13 cellular contexts compared by ENCODE assay signal in the genomic region with DNA sequence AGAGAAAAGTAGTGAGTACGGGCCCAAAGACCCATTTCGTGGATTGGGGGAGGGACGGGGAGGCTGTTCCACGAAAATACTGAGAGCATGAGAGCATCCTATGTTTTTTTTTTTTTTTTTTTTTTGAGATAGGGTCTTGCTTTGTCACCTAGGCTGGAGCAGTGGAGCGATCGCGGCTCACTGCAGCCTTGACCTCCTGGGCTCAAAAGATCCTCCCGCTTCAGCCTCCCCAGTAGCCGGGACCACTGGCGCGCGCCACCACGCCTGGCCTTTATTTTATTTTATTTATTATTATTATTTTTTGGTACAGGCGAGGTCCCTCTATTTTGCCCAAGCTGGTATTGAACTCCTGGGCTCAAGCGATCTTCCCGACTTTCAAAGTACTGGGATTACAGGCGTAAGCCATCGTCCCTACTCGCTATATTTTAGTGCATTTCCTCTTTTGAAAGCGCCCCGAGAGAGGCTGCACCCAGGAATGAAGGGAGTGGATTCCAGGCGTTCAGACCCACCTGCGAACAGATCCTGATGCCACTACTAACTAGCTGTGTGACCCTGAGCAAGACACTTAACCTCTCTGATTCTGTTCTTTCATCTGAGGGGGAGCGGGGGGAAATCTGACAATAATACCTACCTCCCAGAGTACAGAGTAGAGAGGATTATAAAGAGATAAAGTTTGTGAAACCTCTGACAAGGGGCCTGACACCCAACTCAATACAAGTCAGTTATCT. TPM values are rescaled to one million over a fixed set of nuclear protein-coding genes. Genes with fewer than 3 reads are reported as not detected.
DNase-seq lines count a peak whose midpoint lies in the region; ATAC-seq and TF ChIP-seq lines count a peak whose summit lies in the region.
"Had no signal": no experiment of that assay in that cellular context is flagged by ENCODE, and none has a peak within 500 bp of the region (broad histone marks: within the 10 kb centered on the region; RNA-seq: fewer than 3 reads in every experiment).

No MANE protein-coding gene starts in this region.

- DNase-seq in activated CD4-positive, CD25-positive, alpha-beta regulatory T cell treated with anti-CD3 and anti-CD28 coated beads, Interleukin-2, amount 50 U/mL, for 72 hours: peak; percentile 17
- DNase-seq in WTC11 (ENCODE audit: low spot score): peak; percentile 7
- no peak for DNase-seq in stimulated activated effector memory CD8-positive, alpha-beta T cell treated with anti-CD3 and anti-CD28 coated beads, Interleukin-12 subunit alpha, Interleukin-12 subunit beta, amount 100 ng/mL, for 72 hours (ENCODE audit: low spot score in 2 of 2)
- no peak for DNase-seq in central memory CD4-positive, alpha-beta T cell
- DNase-seq: activated CD8-positive, alpha-beta memory T cell treated with anti-CD3 and anti-CD28 coated beads, Interleukin-2, amount 10 ng/mL, durations not matched to agents 7 days and 5 days; DMS 273 treated with DMSO at 0.1 percent for 48 hours; effector CD8-positive, alpha-beta T cell; NCI-H524 treated with DMSO at 0.1 percent for 48 hours had no signal

- no peak for TF ChIP-seq CTCF in WTC11 (IDR thresholded peaks at IDR 0.05)

- peaks cover 44% of the 10 kb centered on the region for H3K4me1 Mint-ChIP-seq in WTC11
- peaks cover 39% of the 10 kb centered on the region for H3K4me1 Mint-ChIP-seq in stimulated activated effector memory CD8-positive, alpha-beta T cell treated with anti-CD3 and anti-CD28 coated beads, Interleukin-12 subunit alpha, Interleukin-12 subunit beta, amount 100 ng/mL, for 72 hours

- H3K36me3 ChIP-seq in iPS-15b (ENCODE audit: control insufficient read depth, insufficient read depth, low read length): no peaks in the 10 kb centered on the region
- H3K36me3 ChIP-seq: tibial artery had no signal

- peak overlapping the region; percentile 14 for H3K4me3 Mint-ChIP-seq in WTC11
- H3K4me3 Mint-ChIP-seq in stimulated activated effector memory CD8-positive, alpha-beta T cell treated with anti-CD3 and anti-CD28 coated beads, Interleukin-12 subunit alpha, Interleukin-12 subunit beta, amount 100 ng/mL, for 72 hours: peak overlapping the region; percentile 76

- H3K9ac ChIP-seq in iPS-15b (ENCODE audit: low read depth, low read length): no peak overlapping the region

- CTCF ChIA-PET in WTC11 (lab: Charles Lee): interaction anchor here (1.9 to 2.9 kb wide), 4 partner anchors 13 to 366 kb away, joined by 5 to 19 read pairs (median 10); no protein-coding TSS in a partner anchor

- no peak overlapping the region for H3K27ac Mint-ChIP-seq in WTC11
- peak overlapping the region; percentile 62 for H3K27ac Mint-ChIP-seq in stimulated activated effector memory CD8-positive, alpha-beta T cell treated with anti-CD3 and anti-CD28 coated beads, Interleukin-12 subunit alpha, Interleukin-12 subunit beta, amount 100 ng/mL, for 72 hours
- H3K27ac Mint-ChIP-seq: activated CD8-positive, alpha-beta memory T cell treated with anti-CD3 and anti-CD28 coated beads, Interleukin-2, amount 10 ng/mL, durations not matched to agents 7 days and 5 days had no signal

- peaks cover 98% of the 10 kb centered on the region for H3K27me3 ChIP-seq in iPS-15b (ENCODE audit: control insufficient read depth, insufficient read depth, low read length)

- ATAC-seq in activated CD4-positive, CD25-positive, alpha-beta regulatory T cell treated with anti-CD3 and anti-CD28 coated beads, Interleukin-2, amount 50 U/mL, for 24 hours: no peak
- ATAC-seq in WTC11: no peak
- no peak for ATAC-seq in stimulated activated effector memory CD8-positive, alpha-beta T cell treated with anti-CD3 and anti-CD28 coated beads, Interleukin-12 subunit alpha, Interleukin-12 subunit beta, amount 100 ng/mL, for 72 hours
- no peak for ATAC-seq in HG03439 (IDR thresholded peaks at IDR 0.05; ENCODE audit: unreplicated experiment)
- ATAC-seq in GM19324 (IDR thresholded peaks at IDR 0.05; ENCODE audit: low FRiP score, unreplicated experiment): no peak

- H3K9me3 Mint-ChIP-seq in WTC11: no peaks in the 10 kb centered on the region
- H3K9me3 Mint-ChIP-seq in stimulated activated effector memory CD8-positive, alpha-beta T cell treated with anti-CD3 and anti-CD28 coated beads, Interleukin-12 subunit alpha, Interleukin-12 subunit beta, amount 100 ng/mL, for 72 hours: no peaks in the 10 kb centered on the region

- peak overlapping the region; percentile 26 for H3K4me3 ChIP-seq in iPS-15b (ENCODE audit: low read depth, low read length)

- H3K36me3 Mint-ChIP-seq in WTC11: no peaks in the 10 kb centered on the region
- peaks cover 20% of the 10 kb centered on the region for H3K36me3 Mint-ChIP-seq in stimulated activated effector memory CD8-positive, alpha-beta T cell treated with anti-CD3 and anti-CD28 coated beads, Interleukin-12 subunit alpha, Interleukin-12 subunit beta, amount 100 ng/mL, for 72 hours

- H3K27me3 Mint-ChIP-seq in WTC11 (ENCODE audit: low read depth): peaks cover 100% of the 10 kb centered on the region

- POLR2A ChIA-PET in WTC11 (lab: Charles Lee): no interaction called here

- no peaks in the 10 kb centered on the region for H3K9me3 ChIP-seq in iPS-15b (ENCODE audit: control insufficient read depth, insufficient read depth, low read length)
- H3K9me3 ChIP-seq: tibial artery had no signal

- peaks cover 9% of the 10 kb centered on the region for H3K4me1 ChIP-seq in iPS-15b (ENCODE audit: control insufficient read depth, insufficient read depth, low read length)

TF ChIP-seq in WTC11, 78 proteins besides CTCF, POLR2A, EP300 and RAD21:
- TF ChIP-seq PRRX2 (CRISPR knock-in tag; IDR thresholded peaks at IDR 0.05) (no peak), RORB (CRISPR knock-in tag; IDR thresholded peaks at IDR 0.05) (no peak), SOX15 (CRISPR knock-in tag; IDR thresholded peaks at IDR 0.05) (no peak), TEAD1 (CRISPR knock-in tag; IDR thresholded peaks at IDR 0.05) (no peak), NFYB (CRISPR knock-in tag; conservative IDR thresholded peaks at IDR 0.05; ENCODE audit: low read depth) (no peak), NR3C1 (CRISPR knock-in tag; conservative IDR thresholded peaks at IDR 0.05; ENCODE audit: low read depth) (no peak), MXD4 (CRISPR knock-in tag; IDR thresholded peaks at IDR 0.05; ENCODE audit: borderline replicate concordance) (no peak)
- TF ChIP-seq, protein P1, sequence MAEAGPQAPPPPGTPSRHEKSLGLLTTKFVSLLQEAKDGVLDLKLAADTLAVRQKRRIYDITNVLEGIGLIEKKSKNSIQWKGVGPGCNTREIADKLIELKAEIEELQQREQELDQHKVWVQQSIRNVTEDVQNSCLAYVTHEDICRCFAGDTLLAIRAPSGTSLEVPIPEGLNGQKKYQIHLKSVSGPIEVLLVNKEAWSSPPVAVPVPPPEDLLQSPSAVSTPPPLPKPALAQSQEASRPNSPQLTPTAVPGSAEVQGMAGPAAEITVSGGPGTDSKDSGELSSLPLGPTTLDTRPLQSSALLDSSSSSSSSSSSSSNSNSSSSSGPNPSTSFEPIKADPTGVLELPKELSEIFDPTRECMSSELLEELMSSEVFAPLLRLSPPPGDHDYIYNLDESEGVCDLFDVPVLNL (CRISPR knock-in tag; IDR thresholded peaks at IDR 0.05; ENCODE audit: borderline replicate concordance, low read depth): no peak
- TF ChIP-seq, protein P2, sequence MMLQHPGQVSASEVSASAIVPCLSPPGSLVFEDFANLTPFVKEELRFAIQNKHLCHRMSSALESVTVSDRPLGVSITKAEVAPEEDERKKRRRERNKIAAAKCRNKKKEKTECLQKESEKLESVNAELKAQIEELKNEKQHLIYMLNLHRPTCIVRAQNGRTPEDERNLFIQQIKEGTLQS (CRISPR knock-in tag; conservative IDR thresholded peaks at IDR 0.05): no peak
- TF ChIP-seq, protein P3, sequence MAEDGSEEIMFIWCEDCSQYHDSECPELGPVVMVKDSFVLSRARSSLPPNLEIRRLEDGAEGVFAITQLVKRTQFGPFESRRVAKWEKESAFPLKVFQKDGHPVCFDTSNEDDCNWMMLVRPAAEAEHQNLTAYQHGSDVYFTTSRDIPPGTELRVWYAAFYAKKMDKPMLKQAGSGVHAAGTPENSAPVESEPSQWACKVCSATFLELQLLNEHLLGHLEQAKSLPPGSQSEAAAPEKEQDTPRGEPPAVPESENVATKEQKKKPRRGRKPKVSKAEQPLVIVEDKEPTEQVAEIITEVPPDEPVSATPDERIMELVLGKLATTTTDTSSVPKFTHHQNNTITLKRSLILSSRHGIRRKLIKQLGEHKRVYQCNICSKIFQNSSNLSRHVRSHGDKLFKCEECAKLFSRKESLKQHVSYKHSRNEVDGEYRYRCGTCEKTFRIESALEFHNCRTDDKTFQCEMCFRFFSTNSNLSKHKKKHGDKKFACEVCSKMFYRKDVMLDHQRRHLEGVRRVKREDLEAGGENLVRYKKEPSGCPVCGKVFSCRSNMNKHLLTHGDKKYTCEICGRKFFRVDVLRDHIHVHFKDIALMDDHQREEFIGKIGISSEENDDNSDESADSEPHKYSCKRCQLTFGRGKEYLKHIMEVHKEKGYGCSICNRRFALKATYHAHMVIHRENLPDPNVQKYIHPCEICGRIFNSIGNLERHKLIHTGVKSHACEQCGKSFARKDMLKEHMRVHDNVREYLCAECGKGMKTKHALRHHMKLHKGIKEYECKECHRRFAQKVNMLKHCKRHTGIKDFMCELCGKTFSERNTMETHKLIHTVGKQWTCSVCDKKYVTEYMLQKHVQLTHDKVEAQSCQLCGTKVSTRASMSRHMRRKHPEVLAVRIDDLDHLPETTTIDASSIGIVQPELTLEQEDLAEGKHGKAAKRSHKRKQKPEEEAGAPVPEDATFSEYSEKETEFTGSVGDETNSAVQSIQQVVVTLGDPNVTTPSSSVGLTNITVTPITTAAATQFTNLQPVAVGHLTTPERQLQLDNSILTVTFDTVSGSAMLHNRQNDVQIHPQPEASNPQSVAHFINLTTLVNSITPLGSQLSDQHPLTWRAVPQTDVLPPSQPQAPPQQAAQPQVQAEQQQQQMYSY (CRISPR knock-in tag; IDR thresholded peaks at IDR 0.05): no peak

RNA-seq across cellular contexts. Expression of a gene that starts 5.4 kb away (rescaled TPM):
- 0.28 to 0.62 TPM (median 0.41 TPM) in 3 replicates for total RNA-seq in WTC11 (2021)

Comparison
In these comparisons a context has a peak if more than half of its experiments do, and no peak if none do; other contexts are left out.
1. DNase-seq: peak in activated CD4-positive, CD25-positive, alpha-beta regulatory T cell treated with anti-CD3 and anti-CD28 coated beads, Interleukin-2, amount 50 U/mL, for 72 hours (single experiment) and WTC11 (single experiment); none in stimulated activated effector memory CD8-positive, alpha-beta T cell treated with anti-CD3 and anti-CD28 coated beads, Interleukin-12 subunit alpha, Interleukin-12 subunit beta, amount 100 ng/mL, for 72 hours (0 of 2) and central memory CD4-positive, alpha-beta T cell (single experiment).